In genomic region chr13:32001392-32001768, GRCh38 we compare ENCODE assay signal across 9 cellular contexts. TPM values are rescaled to one million over a fixed set of nuclear protein-coding genes. Genes with fewer than 3 reads are reported as not detected.
DNase-seq lines count a peak whose midpoint lies in the region; ATAC-seq and TF ChIP-seq lines count a peak whose summit lies in the region.
"Had no signal": no experiment of that assay in that cellular context is flagged by ENCODE, and none has a peak within 500 bp of the region (broad histone marks: within the 10 kb centered on the region; RNA-seq: fewer than 3 reads in every experiment).

No MANE protein-coding gene starts in this region.

- DNase-seq in CD1c-positive myeloid dendritic cell (ENCODE audit: extremely low spot score), result peak; percentile 67
- peak; percentile 56 for DNase-seq in NCI-H748 treated with DMSO at 0.1 percent for 48 hours (lab: John Stamatoyannopoulos, UW)
- DNase-seq in colonic mucosa, result no peak
- DNase-seq in lung microvascular endothelial cell (ENCODE audit: low read depth in 2 of 2), result peak; percentile 53 to 62
- no peak for DNase-seq in NCI-H2107 (lab: John Stamatoyannopoulos, UW)

- H3K4me1 ChIP-seq in colonic mucosa, result no peaks in the 10 kb centered on the region

- no peaks in the 10 kb centered on the region for H3K9me3 ChIP-seq in colonic mucosa

- no peaks in the 10 kb centered on the region for H3K36me3 ChIP-seq in colonic mucosa

- intact Hi-C loops in colonic mucosa (cut with DNase I), result no loop called here

- no peak overlapping the region for H3K27ac ChIP-seq in colonic mucosa

- H3K4me3 ChIP-seq in colonic mucosa, result no peak overlapping the region

- ATAC-seq in GM18517 (IDR thresholded peaks at IDR 0.05; ENCODE audit: unreplicated experiment) (peak; percentile 78), HG02885 (IDR thresholded peaks at IDR 0.05; ENCODE audit: poor library complexity, unreplicated experiment) (peak; percentile 93), HG02840 (IDR thresholded peaks at IDR 0.05; ENCODE audit: low FRiP score, unreplicated experiment) (no peak)
- ATAC-seq: T-cell had no signal

- no peak overlapping the region for H3K9ac ChIP-seq in colonic mucosa (ENCODE audit: low read depth in 2 of 2, low read length in 2 of 2)

- no peaks in the 10 kb centered on the region for H3K27me3 ChIP-seq in colonic mucosa

- peak; percentile 49 for TF ChIP-seq CTCF in colonic mucosa (IDR thresholded peaks at IDR 0.05)

RNA-seq across cellular contexts. Expression of gene FRY, which starts 30.2 kb away (rescaled TPM):
- total RNA-seq in colonic mucosa, result 10 to 100 TPM in 1 of 2 donors, 1 to 10 TPM in 1; 7.0 to 19.9 TPM
- 90.0 and 156 TPM in 2 replicates for total RNA-seq in lung microvascular endothelial cell

Comparison
In these comparisons a context has a peak if more than half of its experiments do, and no peak if none do; other contexts are left out.
1. DNase-seq: peak in CD1c-positive myeloid dendritic cell (single experiment), NCI-H748 treated with DMSO at 0.1 percent for 48 hours (single experiment) and lung microvascular endothelial cell (2 of 2); none in colonic mucosa (single experiment) and NCI-H2107 (single experiment).